In genomic region chr7:99325597-99326407, GRCh38 we compare ENCODE assay signal across 8 cellular contexts.
A peak's percentile ranks its signal among the peaks of the same experiment; 100 is the strongest.
DNase-seq lines count a peak whose midpoint lies in the region; ATAC-seq lines count a peak whose summit lies in the region.

Gene ARPC1A, plus strand, starts transcription at chr7:99325898. Its CDS starts 7,456 bp downstream, at chr7:99333354.

- peak within 1 kb of the TSS; percentile 77 for H3K4me3 Mint-ChIP-seq in activated naive CD4-positive, alpha-beta T cell treated with anti-CD3 and anti-CD28 coated beads, Interleukin-2, amount 10 ng/mL, durations not matched to agents 7 days and 5 days

- H3K36me3 Mint-ChIP-seq in activated naive CD4-positive, alpha-beta T cell treated with anti-CD3 and anti-CD28 coated beads, Interleukin-2, amount 10 ng/mL, durations not matched to agents 7 days and 5 days = peaks cover 6% of the 10 kb centered on the region

- peaks cover 6% of the 10 kb centered on the region for H3K36me3 ChIP-seq in SK-N-MC (ENCODE audit: insufficient read depth, low read length)

- H3K4me1 Mint-ChIP-seq in activated naive CD4-positive, alpha-beta T cell treated with anti-CD3 and anti-CD28 coated beads, Interleukin-2, amount 10 ng/mL, durations not matched to agents 7 days and 5 days = peaks cover 41% of the 10 kb centered on the region

- peak; percentile 95 for ATAC-seq in HG02571 (IDR thresholded peaks at IDR 0.05; ENCODE audit: unreplicated experiment)

- peak within 1 kb of the TSS; percentile 98 for H3K4me3 ChIP-seq in GM08714 (ENCODE audit: low read length)
- H3K4me3 ChIP-seq in SK-N-MC = peak within 1 kb of the TSS; percentile 95

- CTCF ChIA-PET in activated naive CD4-positive, alpha-beta T cell treated with anti-CD3 and anti-CD28 coated beads, Interleukin-2, amount 10 ng/mL, durations not matched to agents 7 days and 5 days (lab: Charles Lee) = interaction anchor here (4.3 kb wide), 1 partner anchor 12 kb away, joined by 17 read pairs; no protein-coding TSS in a partner anchor

- peak within 1 kb of the TSS; percentile 91 for H3K9ac ChIP-seq in SK-N-MC (ENCODE audit: insufficient read length)

- H3K27me3 Mint-ChIP-seq in activated naive CD4-positive, alpha-beta T cell treated with anti-CD3 and anti-CD28 coated beads, Interleukin-2, amount 10 ng/mL, durations not matched to agents 7 days and 5 days = peaks cover 8% of the 10 kb centered on the region

- peak; percentile 85 for DNase-seq in NCI-H1048 (lab: John Stamatoyannopoulos, UW)
- DNase-seq in SK-N-MC (ENCODE audit: low read depth, low spot score) = peak; percentile 34
- DNase-seq in activated naive CD4-positive, alpha-beta T cell treated with anti-CD3 and anti-CD28 coated beads, Interleukin-2, amount 10 ng/mL, durations not matched to agents 7 days and 5 days = peak; percentile 91
- peak; percentile 96 for DNase-seq in germinal center (ENCODE audit: low spot score)
- DNase-seq in non-pigmented ciliary epithelial cell (ENCODE audit: low read depth) = peak; percentile 63
- peak in 47 of 49 donors; percentile 36 to 90 (median 77) for DNase-seq in substantia nigra (lab: John Stamatoyannopoulos, UW)

- no peaks in the 10 kb centered on the region for H3K9me3 Mint-ChIP-seq in activated naive CD4-positive, alpha-beta T cell treated with anti-CD3 and anti-CD28 coated beads, Interleukin-2, amount 10 ng/mL, durations not matched to agents 7 days and 5 days

- H3K27ac ChIP-seq in SK-N-MC = peak within 1 kb of the TSS; percentile 76
- peak within 1 kb of the TSS; percentile 83 for H3K27ac ChIP-seq in substantia nigra (ENCODE audit: low read depth, low read length, poor library complexity, severe bottlenecking)

- no peaks in the 10 kb centered on the region for H3K9me3 ChIP-seq in SK-N-MC (ENCODE audit: low read depth, low read length)

- peak within 1 kb of the TSS; percentile 39 for H3K27ac Mint-ChIP-seq in activated naive CD4-positive, alpha-beta T cell treated with anti-CD3 and anti-CD28 coated beads, Interleukin-2, amount 10 ng/mL, durations not matched to agents 7 days and 5 days

Comparison
In these comparisons a context has a peak if more than half of its experiments do, and no peak if none do; other contexts are left out.
1. Peak in every context shown above with its lines: DNase-seq, ATAC-seq, H3K4me3 ChIP-seq and H3K27ac ChIP-seq.
2. DNase-seq: peak in every context shown above with its lines; median percentile 96 in germinal center; 91 in activated naive CD4-positive, alpha-beta T cell treated with anti-CD3 and anti-CD28 coated beads, Interleukin-2, amount 10 ng/mL, durations not matched to agents 7 days and 5 days; 85 in NCI-H1048; 77 in substantia nigra; 63 in non-pigmented ciliary epithelial cell; 34 in SK-N-MC.